8 cellular contexts compared by ENCODE assay signal in the genomic region with DNA sequence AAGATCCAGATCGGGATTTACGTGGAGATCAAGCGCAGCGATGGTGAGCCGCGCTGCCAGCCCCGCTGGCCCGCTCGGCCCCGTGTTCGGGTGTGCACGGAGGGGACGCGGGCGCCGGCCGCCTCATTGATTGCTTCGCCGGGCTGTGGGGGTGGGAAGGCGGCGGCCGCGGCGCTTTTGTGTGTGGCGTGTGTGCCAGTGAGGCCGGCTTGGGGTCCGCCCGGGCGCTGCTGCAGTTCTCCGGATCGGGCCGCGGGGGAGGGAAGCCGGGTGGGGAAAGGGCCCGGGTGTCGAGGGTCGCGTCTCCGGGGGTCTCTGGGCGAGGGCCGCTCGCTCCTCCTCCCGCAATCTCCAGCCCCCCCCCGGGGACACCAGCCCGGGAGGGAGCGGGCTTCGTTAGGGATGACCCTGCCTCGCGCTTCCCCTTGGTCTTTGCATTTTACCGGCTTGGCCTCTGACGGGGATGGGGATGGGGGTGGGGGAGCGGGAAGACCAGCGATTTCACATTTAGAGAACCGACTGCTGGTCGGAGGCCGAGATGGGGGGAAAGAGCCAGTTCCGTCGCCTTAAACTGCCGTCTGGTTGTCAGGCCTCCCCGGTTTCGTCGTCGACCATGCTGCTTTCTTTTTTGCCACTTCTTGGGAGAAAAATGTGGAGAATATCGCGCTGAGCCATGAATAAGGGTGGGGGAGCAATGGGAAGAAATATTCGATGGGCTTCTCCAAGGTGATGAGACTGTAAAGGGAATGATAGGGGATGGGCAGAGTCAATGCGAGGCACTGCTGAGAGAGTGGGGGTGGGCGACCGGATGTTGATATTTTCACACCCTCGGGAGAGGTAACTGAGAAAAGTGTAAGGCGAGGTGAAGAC. TPM values are rescaled to one million over a fixed set of nuclear protein-coding genes. Genes with fewer than 3 reads are reported as not detected.
DNase-seq lines count a peak whose midpoint lies in the region; ATAC-seq and TF ChIP-seq lines count a peak whose summit lies in the region.

No MANE protein-coding gene starts in this region.

- no peaks in the 10 kb centered on the region for H3K36me3 ChIP-seq in kidney epithelial cell (ENCODE audit: control insufficient read depth, insufficient read depth, low read length)

- no peaks in the 10 kb centered on the region for H3K27me3 ChIP-seq in kidney epithelial cell (ENCODE audit: control insufficient read depth, insufficient read depth, low read length)

- peak overlapping the region; percentile 87 for H3K4me3 ChIP-seq in WI38 (ENCODE audit: low read depth, low read length)
- peak overlapping the region; percentile 83 to 84 for H3K4me3 ChIP-seq in cardiac fibroblast (replicated peaks in 1 of 2; ENCODE audit: low read depth in 2 of 2, low read length in 2 of 2)
- H3K4me3 ChIP-seq in kidney epithelial cell (ENCODE audit: low read depth, low read length) = peak overlapping the region; percentile 99

- in situ Hi-C loops in G401 (cut with HindIII; ENCODE audit: low sequenced_read_pairs) (no loop called here), KBM-7 (cut with MboI; ENCODE audit: low pct_unique_long_range_greater_than_20kb, low sequenced_read_pairs) (no loop called here)

- ATAC-seq in GM21717 (IDR thresholded peaks at IDR 0.05; ENCODE audit: unreplicated experiment) = peak; percentile 28

- no peak for TF ChIP-seq CTCF in WI38 (IDR thresholded peaks at IDR 0.05; ENCODE audit: low read depth, low read length)
- no peak for TF ChIP-seq CTCF in cardiac fibroblast (IDR thresholded peaks at IDR 0.05; ENCODE audit: low read depth, low read length)
- TF ChIP-seq CTCF in kidney epithelial cell (IDR thresholded peaks at IDR 0.05; ENCODE audit: insufficient read depth, low read length, poor library complexity, severe bottlenecking) = no peak

- peak; percentile 47 for DNase-seq in G401 (ENCODE audit: low spot score)
- peak; percentile 64 for DNase-seq in KBM-7
- DNase-seq in cardiac fibroblast (ENCODE audit: low read depth in 2 of 2) = peak; percentile 44 to 53
- no peak for DNase-seq in kidney epithelial cell (ENCODE audit: low read depth)
- peak; percentile 38 to 47 for DNase-seq in stimulated activated CD4-positive, alpha-beta T cell treated with anti-CD3 and anti-CD28 coated beads, Interleukin-15, amount 100 ng/mL, for 48 hours (ENCODE audit: low read depth in 2 of 2)
- DNase-seq in NCI-H774 (lab: John Stamatoyannopoulos, UW) = no peak

RNA-seq across cellular contexts. Expression of a gene that starts 0.7 kb away (rescaled TPM):
- 37.9 and 62.8 TPM in 2 replicates for total RNA-seq in G401 (2014; rRNA removed; shearing (Covaris generic))
- total RNA-seq in kidney epithelial cell = 51.3 and 53.4 TPM in 2 replicates

Comparison
In these comparisons a context has a peak if more than half of its experiments do, and no peak if none do; other contexts are left out.
1. DNase-seq: peak in G401 (single experiment), KBM-7 (single experiment), cardiac fibroblast (2 of 2) and stimulated activated CD4-positive, alpha-beta T cell treated with anti-CD3 and anti-CD28 coated beads, Interleukin-15, amount 100 ng/mL, for 48 hours (2 of 2); none in kidney epithelial cell (single experiment) and NCI-H774 (single experiment).
2. Peak in every context shown above with its lines, with median percentiles within 50 percentile points of each other: H3K4me3 ChIP-seq.